ENCODE assay signal across 24 cellular contexts in the genomic region with DNA sequence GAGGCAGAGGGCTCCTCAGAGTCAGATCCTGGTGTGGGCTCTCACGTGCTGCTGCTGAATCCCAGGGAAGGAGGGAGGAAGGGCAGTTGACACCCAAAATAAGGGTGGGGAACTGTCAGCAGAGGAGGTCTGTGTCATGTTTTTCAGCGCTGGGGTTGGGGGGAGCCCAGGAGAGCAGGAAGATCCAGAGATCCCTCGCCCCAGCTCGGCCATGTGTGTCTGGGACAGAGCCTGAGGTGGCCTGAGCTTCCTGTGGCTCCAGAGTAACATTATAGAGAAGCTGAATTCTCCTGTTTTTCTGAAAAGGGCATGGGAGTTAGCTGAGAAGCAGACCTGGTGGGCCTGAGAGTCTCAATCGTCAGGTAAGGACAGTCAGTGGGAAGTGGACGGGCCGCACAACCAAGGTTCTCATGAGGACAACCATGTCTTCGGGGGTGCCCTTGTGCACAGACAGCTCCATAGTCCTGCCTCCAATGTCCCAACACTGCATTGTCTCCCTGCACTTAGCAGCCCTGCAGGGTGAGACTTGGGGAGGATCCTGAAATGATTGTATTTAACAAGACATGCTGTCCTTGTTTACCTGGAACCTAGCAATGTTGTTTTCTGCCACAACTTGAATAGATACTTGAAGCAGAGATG. TPM values are rescaled to one million over a fixed set of nuclear protein-coding genes. Genes with fewer than 3 reads are reported as not detected.
DNase-seq lines count a peak whose midpoint lies in the region; ATAC-seq, FAIRE-seq and TF ChIP-seq lines count a peak whose summit lies in the region.
"Had no signal": no experiment of that assay in that cellular context is flagged by ENCODE, and none has a peak within 500 bp of the region (broad histone marks: within the 10 kb centered on the region; RNA-seq: fewer than 3 reads in every experiment).

No MANE protein-coding gene starts in this region.

- no peak for TF ChIP-seq EP300 in GM12878 (IDR thresholded peaks at IDR 0.05; ENCODE audit: borderline replicate concordance in 1 of 2, control insufficient read depth in 1 of 2, low read depth in 2 of 2, low read length in 2 of 2)

- H3K9me3 Mint-ChIP-seq in activated CD8-positive, alpha-beta memory T cell treated with anti-CD3 and anti-CD28 coated beads, Interleukin-2, amount 10 ng/mL, durations not matched to agents 7 days and 5 days (ENCODE audit: low read depth) = no peaks in the 10 kb centered on the region
- peaks cover 16% of the 10 kb centered on the region; the same call in 2 of the 3 replicates for H3K9me3 Mint-ChIP-seq in GM23338
- no peaks in the 10 kb centered on the region for H3K9me3 Mint-ChIP-seq in neural crest cell
- no peaks in the 10 kb centered on the region for H3K9me3 Mint-ChIP-seq in natural killer cell
- H3K9me3 Mint-ChIP-seq: activated naive CD4-positive, alpha-beta T cell treated with anti-CD3 and anti-CD28 coated beads, Interleukin-2, amount 50 U/mL, for 72 hours; activated T-cell treated with anti-CD3 and anti-CD28 coated beads, Interleukin-2, amount 50 U/mL, for 4 hours; CD4-positive, CD25-positive, alpha-beta regulatory T cell had no signal

- RAD21 ChIA-PET in GM12878 (lab: Charles Lee; ENCODE audit: unreplicated experiment) = no interaction called here

- no peaks in the 10 kb centered on the region for H3K27me3 ChIP-seq in GM23338 (ENCODE audit: insufficient read depth)
- no peaks in the 10 kb centered on the region for H3K27me3 ChIP-seq in GM12878 (replicated peaks in 1 of 2; ENCODE audit: control insufficient read depth in 2 of 2, insufficient read depth in 2 of 2, low read length in 1 of 2)
- H3K27me3 ChIP-seq: colonic mucosa, hepatocyte, suprapubic skin had no signal

- no TSS peak for BruUV-seq in GM12878 (replicated peaks; lab: Mats Ljungman, UMichigan)

- H3K9me2 ChIP-seq in GM23338 (ENCODE audit: insufficient read depth) = peaks cover 3% of the 10 kb centered on the region; the same call in 1 of the 2 replicates

- in situ Hi-C loops in GM12878 (cut with MboI) = no loop called here

- no peak for ATAC-seq in activated CD8-positive, alpha-beta memory T cell treated with anti-CD3 and anti-CD28 coated beads, Interleukin-2, amount 10 ng/mL, durations not matched to agents 7 days and 5 days
- ATAC-seq in GM23338 (peak; percentile 38), GM12878 (no peak), natural killer cell (no peak), GM19351 (IDR thresholded peaks at IDR 0.05; ENCODE audit: unreplicated experiment) (no peak)
- ATAC-seq: activated naive CD4-positive, alpha-beta T cell treated with anti-CD3 and anti-CD28 coated beads, Interleukin-2, amount 50 U/mL, for 72 hours; activated T-cell treated with anti-CD3 and anti-CD28 coated beads, Interleukin-2, amount 50 U/mL, for 4 hours had no signal

- H4K20me1 ChIP-seq in GM23338 (replicated peaks; ENCODE audit: insufficient read depth) = peaks cover 4% of the 10 kb centered on the region; the same call in 1 of the 2 replicates
- no peaks in the 10 kb centered on the region for H4K20me1 ChIP-seq in GM12878 (ENCODE audit: control insufficient read depth, insufficient read depth)

- POLR2A ChIA-PET in GM12878 (lab: Charles Lee) = interaction anchor here (1.5 kb wide), 1 partner anchor 18 kb away, joined by 3 read pairs; a partner anchor contains a TSS

- 0 out of 2 replicates have a peak, but pooled peaks have one; percentile 36 for TF ChIP-seq POLR2A in GM12878 (IDR thresholded peaks at IDR 0.05; ENCODE audit: low read depth, low read length)

- H3K4me1 ChIP-seq in GM23338 (ENCODE audit: insufficient read depth) = peaks cover 9% of the 10 kb centered on the region
- no peaks in the 10 kb centered on the region for H3K4me1 ChIP-seq in GM12878 (ENCODE audit: control insufficient read depth, insufficient read depth, low read length)
- H3K4me1 ChIP-seq: colonic mucosa, suprapubic skin had no signal

- H3K4me3 Mint-ChIP-seq in activated CD8-positive, alpha-beta memory T cell treated with anti-CD3 and anti-CD28 coated beads, Interleukin-2, amount 10 ng/mL, durations not matched to agents 7 days and 5 days = no peak overlapping the region
- H3K4me3 Mint-ChIP-seq in GM23338 = no peak overlapping the region
- no peak overlapping the region for H3K4me3 Mint-ChIP-seq in neural crest cell
- no peak overlapping the region for H3K4me3 Mint-ChIP-seq in natural killer cell
- H3K4me3 Mint-ChIP-seq: activated T-cell treated with anti-CD3 and anti-CD28 coated beads, Interleukin-2, amount 50 U/mL, for 4 hours; CD4-positive, CD25-positive, alpha-beta regulatory T cell; nephron had no signal

- H3K79me2 ChIP-seq in GM23338 (replicated peaks; ENCODE audit: insufficient read depth) (no peaks in the 10 kb centered on the region), GM12878 (ENCODE audit: control insufficient read depth, insufficient read depth, low read length) (no peaks in the 10 kb centered on the region)
- H3K79me2 ChIP-seq: hepatocyte had no signal

- CTCF ChIA-PET in activated CD8-positive, alpha-beta memory T cell treated with anti-CD3 and anti-CD28 coated beads, Interleukin-2, amount 10 ng/mL, durations not matched to agents 7 days and 5 days (lab: Charles Lee) = no interaction called here
- CTCF ChIA-PET in GM12878 (lab: Yijun Ruan, JAX) = interaction anchor here (2.0 kb wide), 1 partner anchor 17 kb away, joined by 5 read pairs; no protein-coding TSS in a partner anchor

- no peak overlapping the region for H3K4me3 ChIP-seq in GM23338
- H3K4me3 ChIP-seq in GM12878 = no peak overlapping the region
- H3K4me3 ChIP-seq: colonic mucosa, hepatocyte, smooth muscle cell, suprapubic skin had no signal

- H3K27ac Mint-ChIP-seq in activated CD8-positive, alpha-beta memory T cell treated with anti-CD3 and anti-CD28 coated beads, Interleukin-2, amount 10 ng/mL, durations not matched to agents 7 days and 5 days = no peak overlapping the region
- H3K27ac Mint-ChIP-seq in GM23338 (peak overlapping the region; percentile 56; the same call in 1 of the 2 replicates), neural crest cell (ENCODE audit: unreplicated experiment) (peak overlapping the region; percentile 63), natural killer cell (no peak overlapping the region)
- H3K27ac Mint-ChIP-seq: activated naive CD4-positive, alpha-beta T cell treated with anti-CD3 and anti-CD28 coated beads, Interleukin-2, amount 50 U/mL, for 72 hours; CD4-positive, CD25-positive, alpha-beta regulatory T cell; nephron had no signal

- H3F3A ChIP-seq in GM23338 (replicated peaks; ENCODE audit: low read depth) = peaks cover 12% of the 10 kb centered on the region

- intact Hi-C loops in GM12878 (cut with micrococcal nuclease; ENCODE audit: unreplicated experiment) = no loop called here
- intact Hi-C loops in natural killer cell (cut with micrococcal nuclease) = no loop called here

- no peak overlapping the region for H3K4me2 ChIP-seq in GM23338
- no peak overlapping the region for H3K4me2 ChIP-seq in GM12878 (ENCODE audit: control insufficient read depth, insufficient read depth)
- H3K4me2 ChIP-seq: hepatocyte, smooth muscle cell had no signal

- H2AFZ ChIP-seq in GM23338 = no peak overlapping the region
- H2AFZ ChIP-seq in GM12878 (ENCODE audit: control insufficient read depth, low read depth, low read length) = no peak overlapping the region
- H2AFZ ChIP-seq: hepatocyte had no signal

- TF ChIP-seq CTCF in GM23338 (conservative IDR thresholded peaks at IDR 0.05; ENCODE audit: low read depth in 2 of 2) (no peak), GM12878 (IDR thresholded peaks at IDR 0.05 in 2 of 3, conservative IDR thresholded peaks at IDR 0.05 in 1 of 3; ENCODE audit: control insufficient read depth in 2 of 3, extremely low read depth in 1 of 3, insufficient read depth in 1 of 3, low read depth in 3 of 3, low read length in 3 of 3) (no peak), neural crest cell (conservative IDR thresholded peaks at IDR 0.05) (no peak), natural killer cell (IDR thresholded peaks at IDR 0.05) (no peak)

- H3K9me3 ChIP-seq in GM12878 (replicated peaks; ENCODE audit: control insufficient read depth, insufficient read depth, low read length) = no peaks in the 10 kb centered on the region
- H3K9me3 ChIP-seq: colonic mucosa, suprapubic skin had no signal

- H3K27me3 Mint-ChIP-seq in activated CD8-positive, alpha-beta memory T cell treated with anti-CD3 and anti-CD28 coated beads, Interleukin-2, amount 10 ng/mL, durations not matched to agents 7 days and 5 days = no peaks in the 10 kb centered on the region
- H3K27me3 Mint-ChIP-seq in GM23338 (ENCODE audit: insufficient read depth, low read depth, poor library complexity) (peaks cover 14% of the 10 kb centered on the region), neural crest cell (ENCODE audit: low read depth) (no peaks in the 10 kb centered on the region), natural killer cell (ENCODE audit: low read depth in 2 of 2) (no peaks in the 10 kb centered on the region)

- no peak overlapping the region for H3K9ac ChIP-seq in GM12878 (ENCODE audit: control insufficient read depth, insufficient read depth, low read length)

- H3K36me3 ChIP-seq in GM23338 (ENCODE audit: insufficient read depth) = peaks cover 13% of the 10 kb centered on the region
- H3K36me3 ChIP-seq in GM12878 (ENCODE audit: control insufficient read depth in 2 of 2, insufficient read depth in 2 of 2, low read length in 1 of 2) = peaks cover 5 to 9% of the 10 kb centered on the region in 2 experiments; a peak in 3 of 4 replicates
- H3K36me3 ChIP-seq: colonic mucosa had no signal

- H3K36me3 Mint-ChIP-seq in activated CD8-positive, alpha-beta memory T cell treated with anti-CD3 and anti-CD28 coated beads, Interleukin-2, amount 10 ng/mL, durations not matched to agents 7 days and 5 days = peaks cover 19% of the 10 kb centered on the region
- H3K36me3 Mint-ChIP-seq in GM23338 (ENCODE audit: low read depth) (peaks cover 53% of the 10 kb centered on the region), neural crest cell (ENCODE audit: low read depth) (peaks cover 22% of the 10 kb centered on the region), natural killer cell (no peaks in the 10 kb centered on the region)

- 95% methylated on average over 8 of the region's 8 CpGs for WGBS in GM12878 (ENCODE audit: insufficient coverage, insufficient replicate concordance, low lambda C conversion rate, missing lambda C conversion rate)

- DNase-seq in activated CD8-positive, alpha-beta memory T cell treated with anti-CD3 and anti-CD28 coated beads, Interleukin-2, amount 10 ng/mL, durations not matched to agents 7 days and 5 days = peak; percentile 31
- DNase-seq in activated CD8-positive, alpha-beta memory T cell treated with anti-CD3 and anti-CD28 coated beads, Interleukin-2, amount 50 U/mL, for 48 hours = no peak
- no peak for DNase-seq in GM23338 (ENCODE audit: low spot score)
- no peak for DNase-seq in GM12878 (ENCODE audit: low read depth, low spot score)
- no peak for DNase-seq in neural crest cell (ENCODE audit: low read depth, low spot score)
- no peak for DNase-seq in natural killer cell
- no peak for DNase-seq in occipital lobe (lab: John Stamatoyannopoulos, UW)
- DNase-seq: activated T-cell treated with anti-CD3 and anti-CD28 coated beads, Interleukin-2, amount 50 U/mL, for 4 hours; CD4-positive, CD25-positive, alpha-beta regulatory T cell; colonic mucosa; islet precursor cell; Karpas-422; mesenchymal stem cell; NCI-H1092 treated with DMSO at 0.1 percent for 48 hours; NCI-H2107; NCI-H524 treated with DMSO at 0.1 percent for 48 hours; SHP77; T-helper 1 cell had no signal

- no peak for TF ChIP-seq RAD21 in GM12878 (IDR thresholded peaks at IDR 0.05; ENCODE audit: insufficient read depth, low read depth, low read length)

- H3K4me1 Mint-ChIP-seq in activated CD8-positive, alpha-beta memory T cell treated with anti-CD3 and anti-CD28 coated beads, Interleukin-2, amount 10 ng/mL, durations not matched to agents 7 days and 5 days = no peaks in the 10 kb centered on the region
- peaks cover 23% of the 10 kb centered on the region for H3K4me1 Mint-ChIP-seq in GM23338
- H3K4me1 Mint-ChIP-seq in neural crest cell = no peaks in the 10 kb centered on the region
- no peaks in the 10 kb centered on the region for H3K4me1 Mint-ChIP-seq in natural killer cell
- H3K4me1 Mint-ChIP-seq: CD4-positive, CD25-positive, alpha-beta regulatory T cell; nephron had no signal

- SMC1A ChIA-PET in GM12878 (lab: Charles Lee; ENCODE audit: uncharacterized antibody, unreplicated experiment) = no interaction called here

- no peak for FAIRE-seq in GM12878 (lab: Jason Lieb, UNC)

- H3K27ac ChIP-seq in GM23338 (ENCODE audit: low read depth) (peak overlapping the region; percentile 80), GM12878 (ENCODE audit: control insufficient read depth, insufficient read depth) (no peak overlapping the region)
- H3K27ac ChIP-seq: colonic mucosa, hepatocyte, suprapubic skin had no signal

RNA-seq across cellular contexts. Expression of a gene that starts 18.4 kb away (rescaled TPM):
- total RNA-seq in activated CD8-positive, alpha-beta memory T cell treated with anti-CD3 and anti-CD28 coated beads, Interleukin-2, amount 10 ng/mL, durations not matched to agents 7 days and 5 days = 10 to 100 TPM; 33.4 to 50.1 TPM
- 48.8 and 50.9 TPM in 2 replicates for total RNA-seq in GM23338 (2014; rRNA removed; shearing (Covaris generic))
- 40.2 and 44.1 TPM in 2 replicates for polyA plus RNA-seq in GM23338 (2016; fragmentation: Nextera tagmentation; extraction: Ambion mirVana)
- total RNA-seq in GM12878 (2013; cell fraction: nucleolus; rRNA removed) = 58.3 and 67.9 TPM in 2 replicates
- total RNA-seq in GM12878 (2014; rRNA removed) = 35.1 and 35.9 TPM in 2 replicates
- total RNA-seq in GM12878 (2014; rRNA removed; fragmentation: Illumina TruSeq; extraction: Trizol) = 24.5 and 32.3 TPM in 2 replicates
- 46.9 and 48.8 TPM in 2 replicates for total RNA-seq in GM12878 (2021)
- 17.1 TPM for polyA plus RNA-seq in GM12878 (2011; ENCODE audit: low read depth)
- 54.9 and 60.0 TPM in 2 replicates for polyA plus RNA-seq in GM12878 (2011; rRNA removed)
- polyA plus RNA-seq in GM12878 (2011; cell fraction: cytosol; rRNA removed) = 29.2 and 37.9 TPM in 2 replicates
- 23.0 and 24.3 TPM in 2 replicates for polyA plus RNA-seq in GM12878 (2011; cell fraction: nucleus; rRNA removed)
- 19.5 and 21.0 TPM in 2 replicates for polyA plus RNA-seq in GM12878 (2012)
- polyA plus RNA-seq in GM12878 (2014; fragmentation: Illumina TruSeq; extraction: Trizol) = 26.5 and 32.3 TPM in 2 replicates
- 10 to 100 TPM; 52.1 to 69.2 TPM for polyA plus RNA-seq in GM12878 (2014; fragmentation: Nextera tagmentation; extraction: Ambion mirVana)
- 30.6 and 31.9 TPM in 2 replicates for polyA plus RNA-seq in GM12878 (2014; rRNA removed)
- 10 to 100 TPM; 74.0 to 82.8 TPM for polyA plus RNA-seq in GM12878 (2016; fragmentation: Nextera tagmentation; extraction: Ambion mirVana)
- 36.8 and 38.3 TPM in 2 replicates for polyA minus RNA-seq in GM12878 (2011; rRNA and poly(A)+ RNA removed)
- polyA minus RNA-seq in GM12878 (2011; cell fraction: cytosol; rRNA and poly(A)+ RNA removed) = 11.4 and 11.5 TPM in 2 replicates
- polyA minus RNA-seq in GM12878 (2011; cell fraction: nucleus; rRNA and poly(A)+ RNA removed) = 7.7 and 16.5 TPM in 2 replicates
- total RNA-seq in neural crest cell = 55.6 and 70.7 TPM in 2 replicates
- total RNA-seq in natural killer cell = 10 to 100 TPM in 2 of 3 donors, 1 to 10 TPM in 1; 9.1 to 21.2 (median 12.2) TPM
- total RNA-seq in occipital lobe = 59.9 TPM

Comparison
In these comparisons a context has a peak if more than half of its experiments do, and no peak if none do; other contexts are left out.
1. H3K27ac Mint-ChIP-seq: peak in GM23338 (single experiment) and neural crest cell (single experiment); none in activated CD8-positive, alpha-beta memory T cell treated with anti-CD3 and anti-CD28 coated beads, Interleukin-2, amount 10 ng/mL, durations not matched to agents 7 days and 5 days (single experiment) and natural killer cell (0 of 2).